Comparison of ENCODE assay signal across 17 cellular contexts in the genomic region with DNA sequence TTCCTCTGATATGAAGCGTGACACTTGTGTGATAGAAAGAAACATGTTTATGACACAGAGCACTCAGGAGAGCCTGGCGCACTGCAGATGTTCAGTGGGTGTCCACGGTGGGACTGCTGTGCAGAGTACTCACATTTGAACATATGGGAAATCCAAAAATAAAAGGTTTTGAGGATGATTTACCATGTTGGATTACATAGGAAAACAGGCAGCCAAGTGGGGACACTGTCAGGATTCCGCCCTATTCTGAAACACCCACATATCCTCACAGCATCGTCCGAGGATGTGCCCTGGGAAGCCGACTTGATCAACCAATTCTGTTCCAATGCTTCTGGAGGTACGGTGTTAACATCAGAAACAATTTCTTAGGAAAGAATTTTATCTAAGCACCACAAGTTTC.
DNase-seq lines count a peak whose midpoint lies in the region; ATAC-seq and TF ChIP-seq lines count a peak whose summit lies in the region.
"Had no signal": no experiment of that assay in that cellular context is flagged by ENCODE, and none has a peak within 500 bp of the region (broad histone marks: within the 10 kb centered on the region; RNA-seq: fewer than 3 reads in every experiment).

No MANE protein-coding gene starts in this region.

- H2BK12ac ChIP-seq in trophoblast cell (ENCODE audit: low read length) = no peak overlapping the region

- H3K4me3 ChIP-seq in OCI-LY7 (ENCODE audit: low read depth, low read length, poor library complexity, severe bottlenecking) = no peak overlapping the region
- H3K4me3 ChIP-seq in trophoblast cell (ENCODE audit: low read depth, low read length) = peak overlapping the region; percentile 21
- H3K4me3 ChIP-seq: GM23248 had no signal

- no peak overlapping the region for H4K8ac ChIP-seq in trophoblast cell (ENCODE audit: low read depth, low read length)

- peak overlapping the region; percentile 85; the same call in 1 of the 2 replicates for H2AFZ ChIP-seq in OCI-LY7 (ENCODE audit: low read length)
- no peak overlapping the region for H2AFZ ChIP-seq in trophoblast cell (ENCODE audit: insufficient read depth, low read length, poor library complexity)
- H2AFZ ChIP-seq: GM23248 had no signal

- H2BK5ac ChIP-seq in trophoblast cell (ENCODE audit: low read depth, low read length, poor library complexity) = no peak overlapping the region

- no peak overlapping the region for H3K18ac ChIP-seq in trophoblast cell (ENCODE audit: low read length)

- H3K27ac ChIP-seq in OCI-LY7 (ENCODE audit: low read depth, low read length, poor library complexity, severe bottlenecking) (peak overlapping the region; percentile 39), trophoblast cell (ENCODE audit: low read depth, low read length) (no peak overlapping the region)
- H3K27ac ChIP-seq: GM23248, HL-60 had no signal

- CTCF ChIA-PET in OCI-LY7 (lab: Charles Lee; ENCODE audit: unreplicated experiment) = no interaction called here

- H3K4ac ChIP-seq in trophoblast cell (ENCODE audit: low read depth, low read length) = no peak overlapping the region

- H3K36me3 Mint-ChIP-seq in mesothelial cell of epicardium = no peaks in the 10 kb centered on the region
- H3K36me3 Mint-ChIP-seq: CD4-positive, CD25-positive, alpha-beta regulatory T cell; CD8-positive, alpha-beta memory T cell had no signal

- no peaks in the 10 kb centered on the region for H3K9me2 ChIP-seq in OCI-LY7 (ENCODE audit: insufficient read depth, low read length)

- H3K4me1 Mint-ChIP-seq in mesothelial cell of epicardium = peaks cover 75% of the 10 kb centered on the region

- H3K14ac ChIP-seq in trophoblast cell (ENCODE audit: low read length) = no peak overlapping the region

- H3K4me3 Mint-ChIP-seq in mesothelial cell of epicardium = no peak overlapping the region
- H3K4me3 Mint-ChIP-seq: CD8-positive, alpha-beta memory T cell had no signal

- POLR2A ChIA-PET in OCI-LY7 (lab: Charles Lee) = interaction anchor here (0.6 to 1.1 kb wide), 2 partner anchors 90 to 394 kb away, joined by 3 read pairs; no protein-coding TSS in a partner anchor

- intact Hi-C loops in OCI-LY7 (cut with micrococcal nuclease; ENCODE audit: unreplicated experiment) = no loop called here

- no peak for ATAC-seq in GM19397 (IDR thresholded peaks at IDR 0.05; ENCODE audit: unreplicated experiment)

- H3K27me3 ChIP-seq in trophoblast cell (ENCODE audit: insufficient read depth, low read length) = no peaks in the 10 kb centered on the region
- H3K27me3 ChIP-seq: BE2C had no signal

- WGBS in trophoblast cell (ENCODE audit: extremely low coverage, insufficient coverage, insufficient read length) = no CpG with 5 or more reads among the region's 8 CpGs

- H3K9ac ChIP-seq in trophoblast cell (ENCODE audit: low read length) = no peak overlapping the region
- H3K9ac ChIP-seq: GM23248 had no signal

- H4K12ac ChIP-seq in trophoblast cell (ENCODE audit: low read depth, low read length) = no peak overlapping the region

- H3K9me3 Mint-ChIP-seq in mesothelial cell of epicardium = no peaks in the 10 kb centered on the region
- H3K9me3 Mint-ChIP-seq: CD4-positive, CD25-positive, alpha-beta regulatory T cell; CD8-positive, alpha-beta memory T cell had no signal

- H4K20me1 ChIP-seq in OCI-LY7 (ENCODE audit: insufficient read depth, low read length) = no peaks in the 10 kb centered on the region

- H3K27me3 Mint-ChIP-seq in mesothelial cell of epicardium (ENCODE audit: low read depth) = no peaks in the 10 kb centered on the region

- H3K79me2 ChIP-seq in OCI-LY7 (ENCODE audit: insufficient read depth, low read depth, low read length) (no peaks in the 10 kb centered on the region), trophoblast cell (ENCODE audit: control insufficient read depth, insufficient read depth, low read length, poor library complexity) (no peaks in the 10 kb centered on the region)

- no peak overlapping the region for H4K91ac ChIP-seq in trophoblast cell (ENCODE audit: low read depth, low read length)

- H3K27ac Mint-ChIP-seq in mesothelial cell of epicardium = peak overlapping the region; percentile 85
- H3K27ac Mint-ChIP-seq: CD4-positive, CD25-positive, alpha-beta regulatory T cell; CD8-positive, alpha-beta memory T cell had no signal

- H3K23ac ChIP-seq in trophoblast cell (ENCODE audit: low read length) = no peak overlapping the region

- no peaks in the 10 kb centered on the region for H3K79me1 ChIP-seq in trophoblast cell (ENCODE audit: low read length)

- H3K4me2 ChIP-seq in OCI-LY7 (ENCODE audit: low read length) (peak overlapping the region; percentile 43), trophoblast cell (ENCODE audit: low read length) (no peak overlapping the region)

- BruUV-seq in OCI-LY7 (replicated peaks; lab: Mats Ljungman, UMichigan) = no TSS peak

- no peak overlapping the region for H2BK120ac ChIP-seq in trophoblast cell (ENCODE audit: insufficient read depth, low read length, poor library complexity)

- DNase-seq in OCI-LY7 (ENCODE audit: low spot score) (no peak), mesothelial cell of epicardium (ENCODE audit: low spot score in 2 of 2, unreplicated experiment in 2 of 2) (no peak), trophoblast cell (no peak), NCI-H1092 (lab: John Stamatoyannopoulos, UW) (no peak)
- no peak for DNase-seq in activated CD8-positive, alpha-beta memory T cell treated with anti-CD3 and anti-CD28 coated beads, Interleukin-2, amount 50 U/mL, for 48 hours
- DNase-seq in activated CD8-positive, alpha-beta memory T cell treated with anti-CD3 and anti-CD28 coated beads for 24 hours = no peak
- DNase-seq: ACHN; BE2C; C1 segment of cervical spinal cord; CD4-positive, CD25-positive, alpha-beta regulatory T cell; CD8-positive, alpha-beta memory T cell; COR-L47; GDM1; GM23248; HCEC 1CT had no signal

- TF ChIP-seq CTCF in OCI-LY7 (conservative IDR thresholded peaks at IDR 0.05; ENCODE audit: low read length) = no peak
- TF ChIP-seq CTCF in mesothelial cell of epicardium (IDR thresholded peaks at IDR 0.05; ENCODE audit: unreplicated experiment) = no peak

- H3K36me3 ChIP-seq in OCI-LY7 (ENCODE audit: insufficient read depth, low read length) (no peaks in the 10 kb centered on the region), trophoblast cell (ENCODE audit: control insufficient read depth in 1 of 2, insufficient read depth in 2 of 2, low read length in 2 of 2) (no peaks in the 10 kb centered on the region)
- H3K36me3 ChIP-seq: BE2C had no signal

- no peak overlapping the region for H2AK5ac ChIP-seq in trophoblast cell (ENCODE audit: low read length)

- no peaks in the 10 kb centered on the region for H3K9me3 ChIP-seq in OCI-LY7 (ENCODE audit: low read length)
- H3K9me3 ChIP-seq in trophoblast cell (ENCODE audit: insufficient read depth, low read depth, low read length) = no peaks in the 10 kb centered on the region
- H3K9me3 ChIP-seq: BE2C had no signal

- H3K4me1 ChIP-seq in OCI-LY7 (ENCODE audit: insufficient read depth, low read length, poor library complexity, severe bottlenecking) (peaks cover 88% of the 10 kb centered on the region), trophoblast cell (ENCODE audit: control insufficient read depth in 1 of 2, insufficient read depth in 2 of 2, low read length in 2 of 2) (peaks cover 0 to 5% of the 10 kb centered on the region in 2 experiments)
- H3K4me1 ChIP-seq: BE2C had no signal
